ENCODE assay signal across 8 cellular contexts in the genomic region with DNA sequence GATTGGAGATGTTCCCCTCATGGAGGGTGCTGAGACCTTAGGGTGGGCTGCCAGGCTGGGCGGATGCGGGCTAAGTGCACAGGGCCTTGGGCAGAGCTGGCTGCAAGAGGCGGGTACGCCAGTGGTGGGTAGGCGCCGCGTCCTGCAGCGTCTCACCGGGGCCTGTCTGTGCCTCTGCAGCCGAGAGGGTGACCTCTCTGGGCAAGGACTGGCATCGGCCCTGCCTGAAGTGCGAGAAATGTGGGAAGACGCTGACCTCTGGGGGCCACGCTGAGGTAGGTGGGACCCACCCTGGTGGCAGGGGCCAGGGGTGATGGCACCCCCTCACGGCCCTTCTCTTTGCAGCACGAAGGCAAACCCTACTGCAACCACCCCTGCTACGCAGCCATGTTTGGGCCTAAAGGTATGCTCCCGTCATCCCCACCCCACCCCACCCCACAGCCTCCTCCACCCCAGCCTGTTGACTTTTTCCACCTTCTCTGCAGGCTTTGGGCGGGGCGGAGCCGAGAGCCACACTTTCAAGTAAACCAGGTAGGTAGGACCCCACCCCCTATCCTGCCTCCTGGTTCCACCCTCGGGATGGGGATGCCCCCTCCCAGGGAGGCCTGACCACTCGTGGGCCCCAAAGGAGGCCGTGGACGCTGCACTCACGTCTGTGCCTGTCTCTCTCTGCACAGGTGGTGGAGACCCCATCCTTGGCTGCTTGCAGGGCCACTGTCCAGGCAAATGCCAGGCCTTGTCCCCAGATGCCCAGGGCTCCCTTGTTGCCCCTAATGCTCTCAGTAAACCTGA. TPM values are rescaled to one million over a fixed set of nuclear protein-coding genes. Genes with fewer than 3 reads are reported as not detected.
DNase-seq lines count a peak whose midpoint lies in the region; ATAC-seq and TF ChIP-seq lines count a peak whose summit lies in the region.

No MANE protein-coding gene starts in this region.

- ATAC-seq in GM18517 (IDR thresholded peaks at IDR 0.05; ENCODE audit: unreplicated experiment): no peak
- ATAC-seq in GM21717 (IDR thresholded peaks at IDR 0.05; ENCODE audit: unreplicated experiment): no peak

- H3K27ac Mint-ChIP-seq in chondrocyte (ENCODE audit: unreplicated experiment) (peak overlapping the region; percentile 32), nephron (no peak overlapping the region)

- H3K9me3 ChIP-seq in BE2C (no peaks in the 10 kb centered on the region), NT2/D1 (ENCODE audit: insufficient read depth, low read length) (no peaks in the 10 kb centered on the region)

- H3K4me1 ChIP-seq in BE2C: peaks cover 43% of the 10 kb centered on the region
- peaks cover 32% of the 10 kb centered on the region for H3K4me1 ChIP-seq in NT2/D1 (ENCODE audit: insufficient read depth, insufficient read length)

- H3K36me3 ChIP-seq in BE2C (0 out of 2 replicates have a peak, but pooled peaks cover 3% of the 10 kb centered on the region), NT2/D1 (ENCODE audit: insufficient read depth, insufficient read length, low read length) (peaks cover 19% of the 10 kb centered on the region)

- H3K4me3 Mint-ChIP-seq in chondrocyte (ENCODE audit: unreplicated experiment) (peak overlapping the region; percentile 69), nephron (peak overlapping the region; percentile 31 to 69 (median 65))

- peaks cover 36% of the 10 kb centered on the region for H3K4me1 Mint-ChIP-seq in chondrocyte (ENCODE audit: low read depth)
- H3K4me1 Mint-ChIP-seq in nephron: peaks cover 13% of the 10 kb centered on the region

- no peaks in the 10 kb centered on the region for H3K36me3 Mint-ChIP-seq in chondrocyte (ENCODE audit: low read depth)
- H3K36me3 Mint-ChIP-seq in nephron (ENCODE audit: low read depth): no peaks in the 10 kb centered on the region

- H3K27me3 Mint-ChIP-seq in chondrocyte (ENCODE audit: low read depth): no peaks in the 10 kb centered on the region
- H3K27me3 Mint-ChIP-seq in nephron (ENCODE audit: low read depth): peaks cover 41% of the 10 kb centered on the region

- DNase-seq in BE2C (no peak), NT2/D1 (ENCODE audit: low read depth, low spot score) (no peak), chondrocyte (ENCODE audit: low spot score) (no peak), DMS53 treated with DMSO at 0.1 percent for 48 hours (lab: John Stamatoyannopoulos, UW; ENCODE audit: unreplicated experiment) (no peak)
- no peak for DNase-seq in central memory CD4-positive, alpha-beta T cell

- TF ChIP-seq CTCF in BE2C (IDR thresholded peaks at IDR 0.05; ENCODE audit: low read depth, low read length) (no peak), chondrocyte (IDR thresholded peaks at IDR 0.05) (no peak), nephron (IDR thresholded peaks at IDR 0.05; ENCODE audit: unreplicated experiment in 3 of 3) (no peak)

- peak overlapping the region; percentile 58 for H3K4me3 ChIP-seq in BE2C (ENCODE audit: low read depth, low read length)
- peak overlapping the region; percentile 54 for H3K4me3 ChIP-seq in NT2/D1 (ENCODE audit: insufficient read length, low read depth)

- H3K27me3 ChIP-seq in BE2C (no peaks in the 10 kb centered on the region), NT2/D1 (ENCODE audit: insufficient read depth, insufficient read length) (peaks cover 20% of the 10 kb centered on the region)

- no peaks in the 10 kb centered on the region for H3K9me3 Mint-ChIP-seq in chondrocyte (ENCODE audit: low read depth)
- H3K9me3 Mint-ChIP-seq in nephron: no peaks in the 10 kb centered on the region

- peak overlapping the region; percentile 85 for H3K9ac ChIP-seq in NT2/D1 (ENCODE audit: insufficient read length, low read depth)

RNA-seq across cellular contexts. Expression of gene CRIP1, which starts 1.5 kb away (rescaled TPM):
- polyA plus RNA-seq in BE2C (2012; ENCODE audit: insufficient read depth, insufficient read length, low read depth): 451 TPM
- total RNA-seq in chondrocyte: 38.7 to 181 TPM (median 174 TPM) in 3 replicates

RNA-seq across cellular contexts. Expression of gene TEDC1, which starts 2.9 kb away (rescaled TPM):
- 40.9 TPM for polyA plus RNA-seq in BE2C (2012; ENCODE audit: insufficient read depth, insufficient read length, low read depth)
- total RNA-seq in chondrocyte: 12.9 to 15.5 TPM (median 14.3 TPM) in 3 replicates

RNA-seq across cellular contexts. Expression of gene CRIP2, which starts 13.6 kb away (rescaled TPM):
- polyA plus RNA-seq in BE2C (2012; ENCODE audit: insufficient read depth, insufficient read length, low read depth): 2,068 TPM
- 166 to 264 TPM (median 247 TPM) in 3 replicates for total RNA-seq in chondrocyte

RNA-seq across cellular contexts. Expression of gene TMEM121, which starts 38.2 kb away (rescaled TPM):
- polyA plus RNA-seq in BE2C (2012; ENCODE audit: insufficient read depth, insufficient read length, low read depth): 11.3 TPM
- 4.4 to 8.9 TPM (median 6.0 TPM) in 3 replicates for total RNA-seq in chondrocyte
